Comparison of ENCODE assay signal across 10 cellular contexts in the genomic region with DNA sequence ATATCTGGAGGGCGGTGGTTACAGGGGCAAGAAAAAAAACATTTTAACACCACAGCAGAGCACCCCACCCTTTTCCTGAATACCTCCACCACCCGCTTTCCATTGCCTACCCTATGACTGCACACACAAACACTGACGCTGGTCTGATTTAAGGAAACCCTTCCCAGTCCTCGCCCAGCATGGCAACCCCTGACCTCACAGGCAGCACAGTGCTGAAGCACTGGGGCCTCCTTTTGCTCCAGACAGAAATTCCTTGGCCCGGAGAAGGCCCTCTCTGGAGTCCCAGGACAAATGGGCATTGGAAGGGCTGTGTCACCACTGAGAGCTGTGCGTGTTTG. TPM values are rescaled to one million over a fixed set of nuclear protein-coding genes. Genes with fewer than 3 reads are reported as not detected.
A peak's percentile ranks its signal among the peaks of the same experiment; 100 is the strongest.
DNase-seq lines count a peak whose midpoint lies in the region; ATAC-seq and TF ChIP-seq lines count a peak whose summit lies in the region.
"Had no signal": no experiment of that assay in that cellular context is flagged by ENCODE, and none has a peak within 500 bp of the region (broad histone marks: within the 10 kb centered on the region; RNA-seq: fewer than 3 reads in every experiment).

No MANE protein-coding gene starts in this region.

- WGBS in trophoblast cell (ENCODE audit: extremely low coverage, insufficient coverage, insufficient read length), result no CpG with 5 or more reads among the region's 6 CpGs

- no peaks in the 10 kb centered on the region for H3K9me3 ChIP-seq in CD8-positive, alpha-beta memory T cell (ENCODE audit: low read length)
- no peaks in the 10 kb centered on the region for H3K9me3 ChIP-seq in OCI-LY1 (ENCODE audit: low read length)
- no peaks in the 10 kb centered on the region for H3K9me3 ChIP-seq in trophoblast cell (ENCODE audit: insufficient read depth, low read depth, low read length)

- H2AK5ac ChIP-seq in trophoblast cell (ENCODE audit: low read length), result no peak overlapping the region

- peaks cover 19% of the 10 kb centered on the region for H3K79me1 ChIP-seq in trophoblast cell (ENCODE audit: low read length)

- no peaks in the 10 kb centered on the region for H3K79me2 ChIP-seq in OCI-LY1 (ENCODE audit: insufficient read depth, low read length)
- H3K79me2 ChIP-seq in trophoblast cell (ENCODE audit: control insufficient read depth, insufficient read depth, low read length, poor library complexity), result peaks cover 3% of the 10 kb centered on the region

- H2AFZ ChIP-seq in OCI-LY1 (ENCODE audit: low read length), result no peak overlapping the region
- no peak overlapping the region for H2AFZ ChIP-seq in trophoblast cell (ENCODE audit: insufficient read depth, low read length, poor library complexity)

- H3K27me3 Mint-ChIP-seq in CD8-positive, alpha-beta memory T cell, result no peaks in the 10 kb centered on the region
- peaks cover 2 to 6% (median 5%) of the 10 kb centered on the region in 3 donors for H3K27me3 Mint-ChIP-seq in CD14-positive monocyte (ENCODE audit: low read depth in 3 of 3)

- H2BK12ac ChIP-seq in trophoblast cell (ENCODE audit: low read length), result no peak overlapping the region

- H4K91ac ChIP-seq in trophoblast cell (ENCODE audit: low read depth, low read length), result peak overlapping the region; percentile 20

- H3K36me3 Mint-ChIP-seq in CD8-positive, alpha-beta memory T cell, result no peaks in the 10 kb centered on the region
- H3K36me3 Mint-ChIP-seq in CD14-positive monocyte, result no peaks in the 10 kb centered on the region

- no peak for TF ChIP-seq CTCF in OCI-LY1 (IDR thresholded peaks at IDR 0.05; ENCODE audit: low read length)
- no peak for TF ChIP-seq CTCF in CD14-positive monocyte (IDR thresholded peaks at IDR 0.05)

- H3K9ac ChIP-seq in OCI-LY1 (ENCODE audit: low read length) (peak overlapping the region; percentile 29; the same call in 1 of the 2 replicates), trophoblast cell (ENCODE audit: low read length) (no peak overlapping the region)

- H2BK5ac ChIP-seq in trophoblast cell (ENCODE audit: low read depth, low read length, poor library complexity), result no peak overlapping the region

- no peaks in the 10 kb centered on the region for H4K20me1 ChIP-seq in OCI-LY1 (ENCODE audit: insufficient read depth, low read length)

- ATAC-seq in left ventricle myocardium superior, result peak; percentile 74

- H3K4ac ChIP-seq in trophoblast cell (ENCODE audit: low read depth, low read length), result no peak overlapping the region

- H3K18ac ChIP-seq in trophoblast cell (ENCODE audit: low read length), result no peak overlapping the region

- no peaks in the 10 kb centered on the region for H3K9me2 ChIP-seq in OCI-LY1 (ENCODE audit: low read depth, low read length)

- peaks cover 42 to 54% (median 48%) of the 10 kb centered on the region in 3 donors for H3K4me1 Mint-ChIP-seq in CD8-positive, alpha-beta memory T cell
- peaks cover 20% of the 10 kb centered on the region for H3K4me1 Mint-ChIP-seq in CD14-positive monocyte

- no peak for DNase-seq in CD8-positive, alpha-beta memory T cell
- peak; percentile 39 for DNase-seq in left ventricle myocardium superior
- DNase-seq in trophoblast cell, result no peak
- no peak for DNase-seq in hippocampal formation (lab: John Stamatoyannopoulos, UW)
- no peak for DNase-seq in LoVo (ENCODE audit: low spot score)
- no peak for DNase-seq in CD14-positive monocyte (ENCODE audit: low spot score)
- DNase-seq: H7, SHP77 treated with DMSO at 0.1 percent for 48 hours had no signal

- CTCF ChIA-PET in CD8-positive, alpha-beta memory T cell (lab: Charles Lee), result no interaction called here

- POLR2A ChIA-PET in CD8-positive, alpha-beta memory T cell (lab: Charles Lee), result no interaction called here

- no peak overlapping the region for H3K27ac ChIP-seq in CD8-positive, alpha-beta memory T cell (ENCODE audit: low read depth, low read length)
- H3K27ac ChIP-seq in OCI-LY1 (ENCODE audit: low read depth, low read length, poor library complexity, severe bottlenecking) (peak overlapping the region; percentile 90), trophoblast cell (ENCODE audit: low read depth, low read length) (no peak overlapping the region)

- intact Hi-C loops in left ventricle myocardium superior (cut with micrococcal nuclease), result no loop called here
- intact Hi-C loops in CD14-positive monocyte (cut with micrococcal nuclease), result no loop called here

- H3K9me3 Mint-ChIP-seq in CD8-positive, alpha-beta memory T cell, result no peaks in the 10 kb centered on the region
- H3K9me3 Mint-ChIP-seq in CD14-positive monocyte, result peaks cover 0 to 2% (median 0%) of the 10 kb centered on the region in 7 donors

- no peak overlapping the region for H3K4me3 ChIP-seq in CD8-positive, alpha-beta memory T cell (ENCODE audit: low read length)
- H3K4me3 ChIP-seq in OCI-LY1 (ENCODE audit: low read depth, low read length, poor library complexity, severe bottlenecking) (peak overlapping the region; percentile 9), trophoblast cell (ENCODE audit: low read depth, low read length) (no peak overlapping the region)
- H3K4me3 ChIP-seq: coronary artery had no signal

- H3K4me1 ChIP-seq in CD8-positive, alpha-beta memory T cell (ENCODE audit: insufficient read depth, low read length), result peaks cover 19% of the 10 kb centered on the region
- H3K4me1 ChIP-seq in OCI-LY1 (ENCODE audit: insufficient read depth, low read length, severe bottlenecking) (peaks cover 75% of the 10 kb centered on the region), trophoblast cell (ENCODE audit: control insufficient read depth in 1 of 2, insufficient read depth in 2 of 2, low read length in 2 of 2) (peaks cover 10 to 14% of the 10 kb centered on the region in 2 experiments)

- H3F3A ChIP-seq in OCI-LY1 (ENCODE audit: insufficient read depth, low read length), result no peaks in the 10 kb centered on the region

- no peak overlapping the region for H4K12ac ChIP-seq in trophoblast cell (ENCODE audit: low read depth, low read length)

- no peaks in the 10 kb centered on the region for H3K36me3 ChIP-seq in CD8-positive, alpha-beta memory T cell (ENCODE audit: insufficient read depth, low read length)
- no peaks in the 10 kb centered on the region for H3K36me3 ChIP-seq in OCI-LY1 (ENCODE audit: insufficient read depth, low read length)
- H3K36me3 ChIP-seq in trophoblast cell (ENCODE audit: control insufficient read depth in 1 of 2, insufficient read depth in 2 of 2, low read length in 2 of 2), result no peaks in the 10 kb centered on the region

- H3K4me2 ChIP-seq in OCI-LY1 (ENCODE audit: low read length), result peak overlapping the region; percentile 47
- no peak overlapping the region for H3K4me2 ChIP-seq in trophoblast cell (ENCODE audit: low read length)

- peak overlapping the region in 5 of 7 donors; percentile 43 to 72 (median 67) for H3K4me3 Mint-ChIP-seq in CD8-positive, alpha-beta memory T cell
- no peak overlapping the region for H3K4me3 Mint-ChIP-seq in CD14-positive monocyte

- peak overlapping the region; percentile 25 for H2BK120ac ChIP-seq in trophoblast cell (ENCODE audit: insufficient read depth, low read length, poor library complexity)

- peak overlapping the region in 6 of 8 donors; percentile 22 to 77 (median 51) for H3K27ac Mint-ChIP-seq in CD8-positive, alpha-beta memory T cell
- H3K27ac Mint-ChIP-seq in CD14-positive monocyte, result peak overlapping the region in 1 of 7 donors; percentile 56

- H3K14ac ChIP-seq in trophoblast cell (ENCODE audit: low read length), result no peak overlapping the region

- no peaks in the 10 kb centered on the region for H3K27me3 ChIP-seq in CD8-positive, alpha-beta memory T cell (ENCODE audit: insufficient read depth, low read length, poor library complexity, severe bottlenecking)
- H3K27me3 ChIP-seq in OCI-LY1 (ENCODE audit: insufficient read depth, low read length) (no peaks in the 10 kb centered on the region), trophoblast cell (ENCODE audit: insufficient read depth, low read length) (no peaks in the 10 kb centered on the region)

- no peak overlapping the region for H4K8ac ChIP-seq in trophoblast cell (ENCODE audit: low read depth, low read length)

- no peak overlapping the region for H3K23ac ChIP-seq in trophoblast cell (ENCODE audit: low read length)

RNA-seq across cellular contexts. Expression of gene DUSP5, which starts 39.2 kb away (rescaled TPM):
- 10 to 100 TPM; 68.5 to 69.8 TPM for total RNA-seq in CD8-positive, alpha-beta memory T cell
- 3.0 TPM for polyA plus RNA-seq in CD8-positive, alpha-beta memory T cell
- 7.1 TPM for total RNA-seq in left ventricle myocardium superior
- polyA plus RNA-seq in trophoblast cell (2013), result 157 and 165 TPM in 2 replicates
- polyA plus RNA-seq in CD14-positive monocyte, result 1 to 10 TPM; 2.0 to 3.9 TPM

Comparison
In these comparisons a context has a peak if more than half of its experiments do, and no peak if none do; other contexts are left out.
1. H3K4me3 Mint-ChIP-seq: peak in CD8-positive, alpha-beta memory T cell (5 of 7); none in CD14-positive monocyte (0 of 2).